ENCODE assay signal across 8 cellular contexts in the genomic region with DNA sequence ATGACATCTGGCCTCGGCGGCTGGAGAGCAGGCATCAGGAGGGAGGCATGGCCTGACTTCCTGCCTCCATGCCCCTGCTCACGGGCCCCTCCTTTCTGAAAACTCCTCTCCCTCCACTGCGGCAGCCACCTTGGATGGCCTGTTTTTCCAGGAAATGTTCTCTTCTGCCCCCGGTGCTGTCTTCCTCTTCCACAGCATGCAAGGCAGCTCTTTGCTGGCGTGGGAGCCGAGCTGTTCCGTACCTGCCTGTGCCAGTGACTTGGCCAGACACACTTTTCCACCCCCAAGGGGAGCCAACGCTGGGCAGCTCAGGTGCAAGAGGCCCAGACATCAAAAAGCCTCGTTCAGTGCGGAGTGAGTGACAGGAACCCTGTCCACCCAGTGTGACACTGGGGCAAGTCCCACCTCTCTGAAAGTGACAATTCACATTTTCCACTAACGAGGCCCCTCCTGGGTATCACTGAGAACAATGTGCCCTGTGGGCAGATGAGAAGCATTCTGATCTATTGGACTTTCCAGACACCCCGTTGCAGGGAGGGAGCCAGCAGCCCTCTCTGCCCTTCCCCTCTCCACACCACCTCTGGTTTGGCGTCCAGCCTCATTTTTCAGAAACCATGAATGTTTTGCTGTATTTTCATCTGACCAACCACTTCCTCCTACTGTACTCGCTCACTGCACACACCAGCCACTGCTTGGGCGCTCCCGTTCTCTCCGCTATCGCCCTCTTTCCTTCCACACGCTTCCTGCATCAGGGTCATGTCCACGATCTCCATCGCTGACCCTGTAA. TPM values are rescaled to one million over a fixed set of nuclear protein-coding genes. Genes with fewer than 3 reads are reported as not detected.
A peak's percentile ranks its signal among the peaks of the same experiment; 100 is the strongest.
DNase-seq lines count a peak whose midpoint lies in the region; ATAC-seq and TF ChIP-seq lines count a peak whose summit lies in the region.

No MANE protein-coding gene starts in this region.

- DNase-seq in RWPE1 (ENCODE audit: low spot score), result no peak
- peak; percentile 55 to 90 for DNase-seq in lung microvascular endothelial cell (ENCODE audit: low read depth in 2 of 2)
- peak; percentile 77 to 83 for DNase-seq in stimulated activated CD8-positive, alpha-beta memory T cell treated with anti-CD3 and anti-CD28 coated beads, Interleukin-15, amount 100 ng/mL, for 48 hours (ENCODE audit: low read depth in 2 of 2)
- DNase-seq in glomerular visceral epithelial cell (ENCODE audit: extremely low spot score), result no peak
- DNase-seq in GM19238 (ENCODE audit: insufficient read length, low spot score), result no peak

- peaks cover 7% of the 10 kb centered on the region for H3K36me3 Mint-ChIP-seq in activated naive CD4-positive, alpha-beta T cell treated with anti-CD3 and anti-CD28 coated beads, Interleukin-2, amount 50 U/mL, for 24 hours

- peak overlapping the region; percentile 34 for H3K27ac ChIP-seq in RWPE1

- peak overlapping the region; percentile 84 for H3K4me3 Mint-ChIP-seq in activated naive CD4-positive, alpha-beta T cell treated with anti-CD3 and anti-CD28 coated beads, Interleukin-2, amount 50 U/mL, for 24 hours

- ATAC-seq in GM18508 (IDR thresholded peaks at IDR 0.05; ENCODE audit: insufficient read depth, unreplicated experiment) (peak; percentile 42), HG02798 (IDR thresholded peaks at IDR 0.05; ENCODE audit: poor library complexity, unreplicated experiment) (peak; percentile 73)

- TF ChIP-seq CTCF in RWPE1 (conservative IDR thresholded peaks at IDR 0.05; ENCODE audit: low read depth), result no peak

- CTCF ChIA-PET in RWPE1 (lab: Yijun Ruan, JAX), result interaction anchor here (0.7 to 1.5 kb wide), 2 partner anchors 16 to 130 kb away, joined by 3 to 6 read pairs; no protein-coding TSS in a partner anchor

- peaks cover 92% of the 10 kb centered on the region for H3K4me1 Mint-ChIP-seq in activated naive CD4-positive, alpha-beta T cell treated with anti-CD3 and anti-CD28 coated beads, Interleukin-2, amount 50 U/mL, for 24 hours

- H3K27me3 Mint-ChIP-seq in activated naive CD4-positive, alpha-beta T cell treated with anti-CD3 and anti-CD28 coated beads, Interleukin-2, amount 50 U/mL, for 24 hours, result no peaks in the 10 kb centered on the region

- no peaks in the 10 kb centered on the region for H3K9me3 Mint-ChIP-seq in activated naive CD4-positive, alpha-beta T cell treated with anti-CD3 and anti-CD28 coated beads, Interleukin-2, amount 50 U/mL, for 24 hours

- peak overlapping the region; percentile 100 for H3K27ac Mint-ChIP-seq in activated naive CD4-positive, alpha-beta T cell treated with anti-CD3 and anti-CD28 coated beads, Interleukin-2, amount 50 U/mL, for 24 hours

- POLR2A ChIA-PET in RWPE1 (lab: Yijun Ruan, JAX; ENCODE audit: low non-redundant PET), result no interaction called here

RNA-seq across cellular contexts. Expression of a gene that starts 31.1 kb away (rescaled TPM):
- 34.4 and 41.1 TPM in 2 replicates for total RNA-seq in lung microvascular endothelial cell

RNA-seq across cellular contexts. Expression of a gene that starts 34.1 kb away (rescaled TPM):
- total RNA-seq in lung microvascular endothelial cell, result 2.0 and 3.2 TPM in 2 replicates

Comparison
In these comparisons a context has a peak if more than half of its experiments do, and no peak if none do; other contexts are left out.
1. DNase-seq: peak in lung microvascular endothelial cell (2 of 2) and stimulated activated CD8-positive, alpha-beta memory T cell treated with anti-CD3 and anti-CD28 coated beads, Interleukin-15, amount 100 ng/mL, for 48 hours (2 of 2); none in RWPE1 (single experiment), glomerular visceral epithelial cell (single experiment) and GM19238 (single experiment).